In genomic region chr12:72829838-72830237, GRCh38 we compare ENCODE assay signal across 29 cellular contexts.
"Had no signal": no experiment of that assay in that cellular context is flagged by ENCODE, and none has a peak within 500 bp of the region (broad histone marks: within the 10 kb centered on the region; RNA-seq: fewer than 3 reads in every experiment).

No MANE protein-coding gene starts in this region.

- H3K4me3 ChIP-seq: lower lobe of right lung, pancreas, prostate gland, skin epidermis, suprapubic skin, thoracic aorta, tibial artery, upper lobe of right lung had no signal

- H3K27ac ChIP-seq: pancreas, prostate gland, skin epidermis, suprapubic skin, thoracic aorta, tibial artery had no signal

- H3K27ac Mint-ChIP-seq: mesothelial cell of epicardium; naive B cell; natural killer cell; nephron progenitor cell; stimulated activated naive CD8-positive, alpha-beta T cell treated with anti-CD3 and anti-CD28 coated beads, Interleukin-15, Interleukin-2, amounts not matched to agents 100 ng/mL and 50 ng/mL, for 24 hours had no signal

- ATAC-seq: left cardiac atrium, left lobe of liver, natural killer cell, pancreas, right cardiac atrium, sciatic nerve had no signal

- H3K27me3 ChIP-seq: pancreas, suprapubic skin, tibial artery, upper lobe of right lung had no signal

- H3K9me3 Mint-ChIP-seq: nephron progenitor cell had no signal

- H3K9me3 ChIP-seq: lower lobe of right lung, pancreas, prostate gland, thoracic aorta, tibial artery, upper lobe of right lung had no signal

- H3K27me3 Mint-ChIP-seq: naive B cell; stimulated activated naive CD8-positive, alpha-beta T cell treated with anti-CD3 and anti-CD28 coated beads, Interleukin-15, Interleukin-2, amounts not matched to agents 100 ng/mL and 50 ng/mL, for 24 hours had no signal

- DNase-seq: hippocampal formation; kidney glomerular epithelial cell; left cardiac atrium; lower lobe of right lung; mammary epithelial cell; mesenchymal stem cell; naive B cell; natural killer cell; nephron progenitor cell; pancreas; posterior cingulate gyrus; retina; right cardiac atrium; stimulated activated CD4-positive, alpha-beta T cell treated with anti-CD3 and anti-CD28 coated beads, Interleukin-12 subunit alpha, Interleukin-12 subunit beta, amount 100 ng/mL, for 4 hours; stimulated activated CD4-positive, alpha-beta T cell treated with anti-CD3 and anti-CD28 coated beads, Interleukin-15, amount 100 ng/mL, for 24 hours; stimulated activated CD4-positive, alpha-beta T cell treated with anti-CD3 and anti-CD28 coated beads, Interleukin-2, amount 100 ng/mL, for 24 hours; stimulated activated CD4-positive, alpha-beta T cell treated with anti-CD3 and anti-CD28 coated beads, Interleukin-4, amount 100 ng/mL, for 1 hour; stimulated activated naive CD4-positive, alpha-beta T cell; tibial artery; trophoblast cell; upper lobe of right lung had no signal

- H3K4me1 ChIP-seq: lower lobe of right lung, prostate gland, suprapubic skin, tibial artery, upper lobe of right lung had no signal

- H3K36me3 ChIP-seq: lower lobe of right lung, pancreas, prostate gland, suprapubic skin, thoracic aorta, tibial artery, upper lobe of right lung had no signal

- H3K36me3 Mint-ChIP-seq: mesothelial cell of epicardium, naive B cell, natural killer cell had no signal

- H3K4me1 Mint-ChIP-seq: naive B cell, natural killer cell had no signal

- H3K4me3 Mint-ChIP-seq: mesothelial cell of epicardium; naive B cell; natural killer cell; nephron progenitor cell; stimulated activated naive CD8-positive, alpha-beta T cell treated with anti-CD3 and anti-CD28 coated beads, Interleukin-15, Interleukin-2, amounts not matched to agents 100 ng/mL and 50 ng/mL, for 24 hours had no signal
